In genomic region chr12:68018315-68018714, GRCh38 we compare ENCODE assay signal across 20 cellular contexts. TPM values are rescaled to one million over a fixed set of nuclear protein-coding genes. Genes with fewer than 3 reads are reported as not detected.
DNase-seq lines count a peak whose midpoint lies in the region; ATAC-seq and TF ChIP-seq lines count a peak whose summit lies in the region.
"Had no signal": no experiment of that assay in that cellular context is flagged by ENCODE, and none has a peak within 500 bp of the region (broad histone marks: within the 10 kb centered on the region; RNA-seq: fewer than 3 reads in every experiment).

No MANE protein-coding gene starts in this region.

- DNase-seq in T-helper 1 cell = no peak
- DNase-seq in activated CD8-positive, alpha-beta memory T cell treated with anti-CD3 and anti-CD28 coated beads, Interleukin-2, amount 10 ng/mL, durations not matched to agents 7 days and 5 days = no peak
- no peak for DNase-seq in activated CD8-positive, alpha-beta memory T cell treated with anti-CD3 and anti-CD28 coated beads, Interleukin-2, amount 50 U/mL, for 4 hours
- DNase-seq in natural killer cell = no peak
- DNase-seq in RWPE1 (ENCODE audit: low spot score) = no peak
- no peak for DNase-seq in NCI-H1105 treated with DMSO at 0.1 percent for 48 hours (lab: John Stamatoyannopoulos, UW)
- DNase-seq: AML-193; CD4-positive, alpha-beta T cell; DMS153; DMS79; GDM1; GM23248; HCEC 1CT had no signal

- H3K27ac Mint-ChIP-seq in T-helper 1 cell treated with Interleukin-12 subunit alpha and Interleukin-12 subunit beta and Interleukin-4 antibody, amounts not matched to agents 30 μg/mL and 1 μg/mL, for 36 hours = peak overlapping the region; percentile 41
- no peak overlapping the region for H3K27ac Mint-ChIP-seq in activated CD8-positive, alpha-beta memory T cell treated with anti-CD3 and anti-CD28 coated beads, Interleukin-2, amount 10 ng/mL, durations not matched to agents 7 days and 5 days
- no peak overlapping the region for H3K27ac Mint-ChIP-seq in natural killer cell
- H3K27ac Mint-ChIP-seq: CD4-positive, alpha-beta T cell had no signal

- POLR2A ChIA-PET in RWPE1 (lab: Yijun Ruan, JAX; ENCODE audit: low non-redundant PET) = no interaction called here

- H3K4me3 Mint-ChIP-seq in T-helper 1 cell treated with Interleukin-12 subunit alpha and Interleukin-12 subunit beta and Interleukin-4 antibody, amounts not matched to agents 30 μg/mL and 1 μg/mL, for 36 hours = no peak overlapping the region
- no peak overlapping the region for H3K4me3 Mint-ChIP-seq in activated CD8-positive, alpha-beta memory T cell treated with anti-CD3 and anti-CD28 coated beads, Interleukin-2, amount 10 ng/mL, durations not matched to agents 7 days and 5 days
- no peak overlapping the region for H3K4me3 Mint-ChIP-seq in natural killer cell
- H3K4me3 Mint-ChIP-seq: CD4-positive, alpha-beta T cell had no signal

- H3K4me1 Mint-ChIP-seq in T-helper 1 cell treated with Interleukin-12 subunit alpha and Interleukin-12 subunit beta and Interleukin-4 antibody, amounts not matched to agents 30 μg/mL and 1 μg/mL, for 36 hours (ENCODE audit: low read depth) = peaks cover 15% of the 10 kb centered on the region
- peaks cover 5% of the 10 kb centered on the region for H3K4me1 Mint-ChIP-seq in activated CD8-positive, alpha-beta memory T cell treated with anti-CD3 and anti-CD28 coated beads, Interleukin-2, amount 10 ng/mL, durations not matched to agents 7 days and 5 days
- H3K4me1 Mint-ChIP-seq in natural killer cell = no peaks in the 10 kb centered on the region

- peaks cover 32% of the 10 kb centered on the region for H3K36me3 Mint-ChIP-seq in T-helper 1 cell treated with Interleukin-12 subunit alpha and Interleukin-12 subunit beta and Interleukin-4 antibody, amounts not matched to agents 30 μg/mL and 1 μg/mL, for 36 hours (ENCODE audit: low read depth)
- H3K36me3 Mint-ChIP-seq in activated CD8-positive, alpha-beta memory T cell treated with anti-CD3 and anti-CD28 coated beads, Interleukin-2, amount 10 ng/mL, durations not matched to agents 7 days and 5 days = peaks cover 14% of the 10 kb centered on the region
- H3K36me3 Mint-ChIP-seq in natural killer cell = no peaks in the 10 kb centered on the region

- H3K27ac ChIP-seq in RWPE1 = no peak overlapping the region
- H3K27ac ChIP-seq: 22Rv1, A549, C4-2B, GM23248 had no signal

- peak; percentile 30 for ATAC-seq in activated CD8-positive, alpha-beta memory T cell treated with anti-CD3 and anti-CD28 coated beads, Interleukin-2, amount 10 ng/mL, durations not matched to agents 7 days and 5 days
- peak in 2 of 3 donors; percentile 15 to 30 for ATAC-seq in natural killer cell
- ATAC-seq: A549 had no signal

- TF ChIP-seq CTCF in natural killer cell (IDR thresholded peaks at IDR 0.05) = no peak
- no peak for TF ChIP-seq CTCF in RWPE1 (conservative IDR thresholded peaks at IDR 0.05; ENCODE audit: low read depth)

- H3K27me3 Mint-ChIP-seq in T-helper 1 cell treated with Interleukin-12 subunit alpha and Interleukin-12 subunit beta and Interleukin-4 antibody, amounts not matched to agents 30 μg/mL and 1 μg/mL, for 36 hours (ENCODE audit: low read depth) = no peaks in the 10 kb centered on the region
- H3K27me3 Mint-ChIP-seq in activated CD8-positive, alpha-beta memory T cell treated with anti-CD3 and anti-CD28 coated beads, Interleukin-2, amount 10 ng/mL, durations not matched to agents 7 days and 5 days = no peaks in the 10 kb centered on the region
- H3K27me3 Mint-ChIP-seq in natural killer cell (ENCODE audit: low read depth in 2 of 2) = peaks cover 0 to 2% of the 10 kb centered on the region in 2 donors
- H3K27me3 Mint-ChIP-seq: CD4-positive, alpha-beta T cell had no signal

- peaks cover 8% of the 10 kb centered on the region for H3K9me3 Mint-ChIP-seq in T-helper 1 cell treated with Interleukin-12 subunit alpha and Interleukin-12 subunit beta and Interleukin-4 antibody, amounts not matched to agents 30 μg/mL and 1 μg/mL, for 36 hours
- H3K9me3 Mint-ChIP-seq in activated CD8-positive, alpha-beta memory T cell treated with anti-CD3 and anti-CD28 coated beads, Interleukin-2, amount 10 ng/mL, durations not matched to agents 7 days and 5 days (ENCODE audit: low read depth) = peaks cover 4% of the 10 kb centered on the region
- no peaks in the 10 kb centered on the region for H3K9me3 Mint-ChIP-seq in natural killer cell
- H3K9me3 Mint-ChIP-seq: CD4-positive, alpha-beta T cell had no signal

- CTCF ChIA-PET in activated CD8-positive, alpha-beta memory T cell treated with anti-CD3 and anti-CD28 coated beads, Interleukin-2, amount 10 ng/mL, durations not matched to agents 7 days and 5 days (lab: Charles Lee) = interaction anchor here (1.2 to 1.7 kb wide), 2 partner anchors 29 to 140 kb away, joined by 3 to 4 read pairs; partner anchors contain the start of gene IFNG-AS1
- CTCF ChIA-PET in RWPE1 (lab: Yijun Ruan, JAX) = interaction anchor here (0.6 kb wide), 1 partner anchor 563 kb away, joined by 3 read pairs; no protein-coding TSS in a partner anchor

- intact Hi-C loops in natural killer cell (cut with micrococcal nuclease) = no loop called here

RNA-seq across cellular contexts. Expression of gene IFNG-AS1, which starts 29.1 kb away (rescaled TPM):
- under 1 TPM in 1 of 2 experiments, not detected in 1; 0.38 TPM for total RNA-seq in activated CD8-positive, alpha-beta memory T cell treated with anti-CD3 and anti-CD28 coated beads, Interleukin-2, amount 10 ng/mL, durations not matched to agents 7 days and 5 days
- 1 to 10 TPM; 1.4 to 2.4 (median 1.6) TPM for total RNA-seq in natural killer cell
- total RNA-seq: Daoy, GM23248, H4, HT-29 had no signal
